ENCODE assay signal across 11 cellular contexts in genomic region chr22:32469799-32470212, GRCh38. TPM values are rescaled to one million over a fixed set of nuclear protein-coding genes. Genes with fewer than 3 reads are reported as not detected.
DNase-seq lines count a peak whose midpoint lies in the region; TF ChIP-seq lines count a peak whose summit lies in the region.
"Had no signal": no experiment of that assay in that cellular context is flagged by ENCODE, and none has a peak within 500 bp of the region (broad histone marks: within the 10 kb centered on the region; RNA-seq: fewer than 3 reads in every experiment).

No MANE protein-coding gene starts in this region.

- H3K9ac ChIP-seq in neural progenitor cell = no peak overlapping the region

- H3K4me1 ChIP-seq in prostate gland (replicated peaks) (peaks cover 7% of the 10 kb centered on the region), neural progenitor cell (no peaks in the 10 kb centered on the region)
- H3K4me1 ChIP-seq: Caco-2 had no signal

- no peaks in the 10 kb centered on the region for H3K9me3 Mint-ChIP-seq in neural progenitor cell

- intact Hi-C loops in head of caudate nucleus (cut with DNase I) (loop anchor here (5.0 to 10.0 kb wide), 2 partner anchors 57 to 495 kb away; no protein-coding TSS in a partner anchor), prostate gland (cut with DNase I) (loop anchor here (5.0 to 10.0 kb wide), 3 partner anchors 58 to 495 kb away; partner anchors contain the start of gene RTCB)

- no peak for TF ChIP-seq POLR2A in prostate gland (IDR thresholded peaks at IDR 0.05)

- H3K36me3 ChIP-seq in prostate gland = no peaks in the 10 kb centered on the region
- no peaks in the 10 kb centered on the region for H3K36me3 ChIP-seq in neural progenitor cell
- H3K36me3 ChIP-seq: left lung had no signal

- H3K27ac ChIP-seq in prostate gland (no peak overlapping the region), neural progenitor cell (no peak overlapping the region)
- H3K27ac ChIP-seq: left lung had no signal

- H3K27me3 ChIP-seq in prostate gland (replicated peaks; ENCODE audit: insufficient read depth) (no peaks in the 10 kb centered on the region), neural progenitor cell (peaks cover 77% of the 10 kb centered on the region)

- H2AFZ ChIP-seq in neural progenitor cell (replicated peaks) = no peak overlapping the region

- H3K4me3 ChIP-seq in prostate gland = no peak overlapping the region
- H3K4me3 ChIP-seq in neural progenitor cell = no peak overlapping the region
- H3K4me3 ChIP-seq: left lung had no signal

- no peak overlapping the region for H3K4me2 ChIP-seq in neural progenitor cell

- no peaks in the 10 kb centered on the region for H3K9me3 ChIP-seq in prostate gland
- H3K9me3 ChIP-seq in neural progenitor cell (ENCODE audit: low read depth) = no peaks in the 10 kb centered on the region
- H3K9me3 ChIP-seq: Caco-2, left lung had no signal

- no peaks in the 10 kb centered on the region for H3K79me2 ChIP-seq in neural progenitor cell (ENCODE audit: low read depth)

- no peaks in the 10 kb centered on the region for H3K27me3 Mint-ChIP-seq in neural progenitor cell (ENCODE audit: insufficient read depth, low read depth)

- H3F3A ChIP-seq in neural progenitor cell (ENCODE audit: low read depth) = peaks cover 14% of the 10 kb centered on the region

- H3K27ac Mint-ChIP-seq in neural progenitor cell = no peak overlapping the region

- no peaks in the 10 kb centered on the region for H3K36me3 Mint-ChIP-seq in neural progenitor cell

- DNase-seq in stimulated activated CD4-positive, alpha-beta T cell treated with anti-CD3 and anti-CD28 coated beads, Interleukin-15, amount 100 ng/mL, for 24 hours = peak; percentile 6
- no peak for DNase-seq in stimulated activated CD4-positive, alpha-beta T cell treated with anti-CD3 and anti-CD28 coated beads, Interleukin-1b, Interleukin-23, amount 100 ng/mL, for 48 hours
- DNase-seq in SK-N-DZ (ENCODE audit: low spot score) = peak; percentile 98
- peak in 35 of 42 donors; percentile 11 to 79 (median 46) for DNase-seq in head of caudate nucleus
- no peak for DNase-seq in NCI-H2107 (lab: John Stamatoyannopoulos, UW)
- no peak for DNase-seq in prostate gland (ENCODE audit: low spot score)
- no peak for DNase-seq in neural progenitor cell (ENCODE audit: low spot score)
- no peak for DNase-seq in stimulated activated CD4-positive, alpha-beta T cell treated with anti-CD3 and anti-CD28 coated beads, Interleukin-2, amount 100 ng/mL, for 48 hours
- DNase-seq: Caco-2, left lung had no signal

- H3K4me1 Mint-ChIP-seq in neural progenitor cell = peaks cover 14% of the 10 kb centered on the region

- H4K20me1 ChIP-seq in neural progenitor cell (ENCODE audit: low read depth) = no peaks in the 10 kb centered on the region

- 35% methylated on average over 6 of the region's 6 CpGs for WGBS in prostate gland

- H3K4me3 Mint-ChIP-seq in neural progenitor cell = no peak overlapping the region

- TF ChIP-seq CTCF in prostate gland (IDR thresholded peaks at IDR 0.05) (no peak), neural progenitor cell (IDR thresholded peaks at IDR 0.05) (no peak)

RNA-seq across cellular contexts. Expression of gene FBXO7, which starts 4.8 kb away (rescaled TPM):
- 105 and 109 TPM in 2 replicates for polyA plus RNA-seq in SK-N-DZ (2014; cell fraction: cytosol; rRNA removed)
- 62.3 and 63.6 TPM in 2 replicates for polyA plus RNA-seq in SK-N-DZ (2014; cell fraction: nucleus; rRNA removed)
- total RNA-seq in prostate gland (100 to 1,000 TPM in 1 of 2 donors, 10 to 100 TPM in 1; 82.8 to 128 TPM), neural progenitor cell (ENCODE audit: low replicate concordance) (62.5 and 65.2 TPM in 2 replicates)

RNA-seq across cellular contexts. Expression of gene BPIFC, which starts 5.6 kb away (rescaled TPM):
- not detected in 2 replicates for polyA plus RNA-seq in SK-N-DZ (2014; cell fraction: cytosol; rRNA removed)
- not detected in 2 replicates for polyA plus RNA-seq in SK-N-DZ (2014; cell fraction: nucleus; rRNA removed)
- total RNA-seq in prostate gland = not detected
- total RNA-seq in neural progenitor cell (ENCODE audit: low replicate concordance) = not detected in 2 replicates
- total RNA-seq: Caco-2, left lung had no signal
- polyA plus RNA-seq: adipose tissue had no signal

RNA-seq across cellular contexts. Expression of gene RTCB, which starts 57.8 kb away (rescaled TPM):
- 153 and 171 TPM in 2 replicates for polyA plus RNA-seq in SK-N-DZ (2014; cell fraction: cytosol; rRNA removed)
- 43.8 and 76.5 TPM in 2 replicates for polyA plus RNA-seq in SK-N-DZ (2014; cell fraction: nucleus; rRNA removed)
- 10 to 100 TPM; 52.1 to 87.5 TPM for total RNA-seq in prostate gland
- 162 and 215 TPM in 2 replicates for total RNA-seq in neural progenitor cell (ENCODE audit: low replicate concordance)

Comparison
In these comparisons a context has a peak if more than half of its experiments do, and no peak if none do; other contexts are left out.
1. DNase-seq: peak in stimulated activated CD4-positive, alpha-beta T cell treated with anti-CD3 and anti-CD28 coated beads, Interleukin-15, amount 100 ng/mL, for 24 hours (single experiment), SK-N-DZ (single experiment) and head of caudate nucleus (35 of 42); none in stimulated activated CD4-positive, alpha-beta T cell treated with anti-CD3 and anti-CD28 coated beads, Interleukin-1b, Interleukin-23, amount 100 ng/mL, for 48 hours (single experiment), NCI-H2107 (single experiment), prostate gland (single experiment), neural progenitor cell (single experiment) and stimulated activated CD4-positive, alpha-beta T cell treated with anti-CD3 and anti-CD28 coated beads, Interleukin-2, amount 100 ng/mL, for 48 hours (0 of 2).